In the genomic region with DNA sequence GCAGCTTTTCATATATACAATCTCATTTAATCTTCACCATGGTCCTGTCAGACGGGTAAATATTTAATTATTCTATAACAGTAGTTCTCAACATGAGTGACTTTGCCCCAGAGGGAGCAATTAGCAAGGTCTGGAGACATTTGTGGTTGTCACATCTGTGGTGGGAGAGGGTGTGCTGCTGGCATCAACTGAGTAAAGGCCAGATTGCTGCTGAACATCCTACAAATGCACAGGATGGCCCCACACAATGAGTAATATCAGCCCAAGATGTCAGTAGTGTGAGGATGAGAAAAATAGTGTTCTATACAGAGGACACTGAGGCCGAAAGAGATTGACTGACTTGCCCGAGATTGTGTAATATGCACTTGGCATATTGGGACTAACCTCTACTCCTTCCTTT, we compare ENCODE assay signal across 33 cellular contexts.
"Had no signal": no experiment of that assay in that cellular context is flagged by ENCODE, and none has a peak within 500 bp of the region (broad histone marks: within the 10 kb centered on the region; RNA-seq: fewer than 3 reads in every experiment).

No MANE protein-coding gene starts in this region.

- H3K36me3 ChIP-seq: ascending aorta, breast epithelium, cardiac muscle cell, colonic mucosa, esophagus squamous epithelium, gastroesophageal sphincter, WERI-Rb-1 had no signal

- ATAC-seq: activated CD4-positive, CD25-positive, alpha-beta regulatory T cell treated with anti-CD3 and anti-CD28 coated beads, Interleukin-2, amount 50 U/mL, for 24 hours; activated CD8-positive, alpha-beta T cell treated with anti-CD3 and anti-CD28 coated beads for 36 hours; activated naive CD4-positive, alpha-beta T cell treated with anti-CD3 and anti-CD28 coated beads, Interleukin-2, amount 50 U/mL, for 72 hours; gastroesophageal sphincter; T-helper 17 cell had no signal

- H3K4me3 ChIP-seq: ascending aorta, breast epithelium, cardiac muscle cell, colonic mucosa, esophagus squamous epithelium, gastroesophageal sphincter had no signal

- H3K4me1 ChIP-seq: ascending aorta, breast epithelium, colonic mucosa had no signal

- H3K36me3 Mint-ChIP-seq: activated naive CD4-positive, alpha-beta T cell treated with anti-CD3 and anti-CD28 coated beads, Interleukin-2, amount 10 ng/mL, durations not matched to agents 7 days and 5 days; activated naive CD4-positive, alpha-beta T cell treated with anti-CD3 and anti-CD28 coated beads, Interleukin-2, amount 50 U/mL, for 72 hours; activated naive CD8-positive, alpha-beta T cell treated with anti-CD3 and anti-CD28 coated beads, Interleukin-2, amount 10 ng/mL, durations not matched to agents 7 days and 5 days; brain had no signal

- DNase-seq: activated B cell treated with CpG ODN at 0.5 μM for 24 hours; activated CD4-positive, alpha-beta T cell treated with anti-CD3 and anti-CD28 coated beads for 48 hours; activated CD4-positive, alpha-beta T cell treated with anti-CD3 and anti-CD28 coated beads, Interleukin-2, amount 50 U/mL, for 1 hour; activated CD4-positive, alpha-beta T cell treated with anti-CD3 and anti-CD28 coated beads, Interleukin-2, amount 50 U/mL, for 48 hours; activated CD8-positive, alpha-beta memory T cell treated with anti-CD3 and anti-CD28 coated beads for 24 hours; activated CD8-positive, alpha-beta T cell treated with anti-CD3 and anti-CD28 coated beads for 36 hours; activated effector memory CD4-positive, alpha-beta T cell treated with anti-CD3 and anti-CD28 coated beads, Interleukin-2, amount 50 U/mL, for 16 hours; activated naive CD4-positive, alpha-beta T cell treated with anti-CD3 and anti-CD28 coated beads, Interleukin-2, amount 10 ng/mL, durations not matched to agents 7 days and 5 days; activated naive CD8-positive, alpha-beta T cell treated with anti-CD3 and anti-CD28 coated beads, Interleukin-2, amount 10 ng/mL, durations not matched to agents 7 days and 5 days; activated T-cell treated with anti-CD3 and anti-CD28 coated beads, Interleukin-2, amount 50 U/mL, for 48 hours; central memory CD4-positive, alpha-beta T cell; cerebellar nuclear complex; colonic mucosa; effector CD8-positive, alpha-beta T cell; esophagus squamous epithelium; foreskin melanocyte; head of caudate nucleus; T-helper 17 cell; T1000; WERI-Rb-1 had no signal

- H3K27me3 ChIP-seq: ascending aorta, cardiac muscle cell, colonic mucosa had no signal

- H3K27me3 Mint-ChIP-seq: brain had no signal

- H3K27ac ChIP-seq: ascending aorta, breast epithelium, cardiac muscle cell, colonic mucosa, epithelial cell of prostate, esophagus squamous epithelium, gastroesophageal sphincter, WERI-Rb-1 had no signal

- H3K4me1 Mint-ChIP-seq: activated B cell treated with CpG ODN at 0.5 μM for 24 hours; activated naive CD4-positive, alpha-beta T cell treated with anti-CD3 and anti-CD28 coated beads, Interleukin-2, amount 10 ng/mL, durations not matched to agents 7 days and 5 days had no signal

- H3K9me3 ChIP-seq: ascending aorta, breast epithelium, colonic mucosa, esophagus squamous epithelium, gastroesophageal sphincter had no signal

- H3K4me3 Mint-ChIP-seq: activated B cell treated with CpG ODN at 0.5 μM for 24 hours; activated CD8-positive, alpha-beta T cell treated with anti-CD3 and anti-CD28 coated beads for 36 hours; activated naive CD4-positive, alpha-beta T cell treated with anti-CD3 and anti-CD28 coated beads, Interleukin-2, amount 10 ng/mL, durations not matched to agents 7 days and 5 days; activated naive CD8-positive, alpha-beta T cell treated with anti-CD3 and anti-CD28 coated beads, Interleukin-2, amount 10 ng/mL, durations not matched to agents 7 days and 5 days; activated T-helper 1 cell treated with anti-CD3 and anti-CD28 coated beads, Interleukin-12 subunit alpha, Interleukin-12 subunit beta, Interleukin-2, Interleukin-4 antibody, amounts not matched to agents 30 ng/mL and 10 ng/mL and 1 ng/mL, durations not matched to agents 14 hours and 24 hours and 36 hours; T-helper 17 cell; T-helper 2 cell treated with Interferon-gamma antibody and Interleukin-4, amounts not matched to agents 5 μg/mL and 100 μg/mL, for 36 hours had no signal

- H3K9me3 Mint-ChIP-seq: activated B cell treated with CpG ODN at 0.5 μM for 24 hours; activated CD8-positive, alpha-beta T cell treated with anti-CD3 and anti-CD28 coated beads for 36 hours; activated naive CD4-positive, alpha-beta T cell treated with anti-CD3 and anti-CD28 coated beads, Interleukin-2, amount 10 ng/mL, durations not matched to agents 7 days and 5 days; activated naive CD4-positive, alpha-beta T cell treated with anti-CD3 and anti-CD28 coated beads, Interleukin-2, amount 50 U/mL, for 72 hours; activated naive CD8-positive, alpha-beta T cell treated with anti-CD3 and anti-CD28 coated beads, Interleukin-2, amount 10 ng/mL, durations not matched to agents 7 days and 5 days; activated T-helper 1 cell treated with anti-CD3 and anti-CD28 coated beads, Interleukin-12 subunit alpha, Interleukin-12 subunit beta, Interleukin-2, Interleukin-4 antibody, amounts not matched to agents 30 ng/mL and 10 ng/mL and 1 ng/mL, durations not matched to agents 14 hours and 24 hours and 36 hours; activated T-helper 2 cell treated with anti-CD3 and anti-CD28 coated beads, Interferon-gamma antibody, Interleukin-2, Interleukin-4, amounts not matched to agents 10 μg/mL and 5 μg/mL and 100 μg/mL, durations not matched to agents 14 hours and 24 hours and 36 hours; brain; T-helper 2 cell treated with Interferon-gamma antibody and Interleukin-4, amounts not matched to agents 5 μg/mL and 100 μg/mL, for 36 hours had no signal

- FAIRE-seq: endometrium, endothelial cell of umbilical vein had no signal

- H3K27ac Mint-ChIP-seq: activated B cell treated with CpG ODN at 0.5 μM for 24 hours; activated CD8-positive, alpha-beta T cell treated with anti-CD3 and anti-CD28 coated beads for 36 hours; activated naive CD4-positive, alpha-beta T cell treated with anti-CD3 and anti-CD28 coated beads, Interleukin-2, amount 10 ng/mL, durations not matched to agents 7 days and 5 days; activated naive CD4-positive, alpha-beta T cell treated with anti-CD3 and anti-CD28 coated beads, Interleukin-2, amount 50 U/mL, for 72 hours; activated naive CD8-positive, alpha-beta T cell treated with anti-CD3 and anti-CD28 coated beads, Interleukin-2, amount 10 ng/mL, durations not matched to agents 7 days and 5 days; activated T-helper 1 cell treated with anti-CD3 and anti-CD28 coated beads, Interleukin-12 subunit alpha, Interleukin-12 subunit beta, Interleukin-2, Interleukin-4 antibody, amounts not matched to agents 30 ng/mL and 10 ng/mL and 1 ng/mL, durations not matched to agents 14 hours and 24 hours and 36 hours; activated T-helper 2 cell treated with anti-CD3 and anti-CD28 coated beads, Interferon-gamma antibody, Interleukin-2, Interleukin-4, amounts not matched to agents 10 μg/mL and 5 μg/mL and 100 μg/mL, durations not matched to agents 14 hours and 24 hours and 36 hours; T-helper 17 cell; T-helper 2 cell treated with Interferon-gamma antibody and Interleukin-4, amounts not matched to agents 5 μg/mL and 100 μg/mL, for 36 hours had no signal
